In genomic region chr4:145546556-145546955, GRCh38 we compare ENCODE assay signal across 15 cellular contexts.
DNase-seq lines count a peak whose midpoint lies in the region; ATAC-seq and TF ChIP-seq lines count a peak whose summit lies in the region.
"Had no signal": no experiment of that assay in that cellular context is flagged by ENCODE, and none has a peak within 500 bp of the region (broad histone marks: within the 10 kb centered on the region; RNA-seq: fewer than 3 reads in every experiment).

No MANE protein-coding gene starts in this region.

- no peak overlapping the region for H2BK15ac ChIP-seq in H9 (ENCODE audit: low read depth, low read length)

- H3K4me2 ChIP-seq in H9 (ENCODE audit: insufficient read depth, insufficient read length, low read length): no peak overlapping the region

- no peak overlapping the region for H3K4me3 Mint-ChIP-seq in H9
- H3K4me3 Mint-ChIP-seq: activated naive CD8-positive, alpha-beta T cell; CD14-positive monocyte; type B pancreatic cell had no signal

- H3K4me3 ChIP-seq in adipocyte (ENCODE audit: low read length) (no peak overlapping the region), esophagus squamous epithelium (peak overlapping the region in 1 of 4 donors; percentile 5), stomach (no peak overlapping the region), MG63 (no peak overlapping the region)
- H3K4me3 ChIP-seq: coronary artery, Peyer's patch had no signal

- H4K5ac ChIP-seq in H9 (ENCODE audit: insufficient read length, low read depth, low read length): no peak overlapping the region

- H4K91ac ChIP-seq in H9 (ENCODE audit: insufficient read length, low read depth, low read length): no peak overlapping the region

- H3K27me3 Mint-ChIP-seq in H9 (ENCODE audit: low read depth): no peaks in the 10 kb centered on the region
- H3K27me3 Mint-ChIP-seq: type B pancreatic cell had no signal

- ATAC-seq in GM18502 (IDR thresholded peaks at IDR 0.05; ENCODE audit: poor library complexity, unreplicated experiment) (no peak), GM19467 (IDR thresholded peaks at IDR 0.05; ENCODE audit: unreplicated experiment) (no peak)

- H3K27me3 ChIP-seq in H9 (ENCODE audit: insufficient read depth, low read length): no peaks in the 10 kb centered on the region
- H3K27me3 ChIP-seq in adipocyte (replicated peaks; ENCODE audit: control insufficient read depth, insufficient read depth, low read length): no peaks in the 10 kb centered on the region
- no peaks in the 10 kb centered on the region for H3K27me3 ChIP-seq in esophagus squamous epithelium
- no peaks in the 10 kb centered on the region for H3K27me3 ChIP-seq in stomach
- H3K27me3 ChIP-seq in MG63: no peaks in the 10 kb centered on the region
- H3K27me3 ChIP-seq: Peyer's patch had no signal

- peaks cover 21% of the 10 kb centered on the region for H3K36me3 ChIP-seq in adipocyte (ENCODE audit: control insufficient read depth, insufficient read depth, low read length, severe bottlenecking)
- H3K36me3 ChIP-seq in esophagus squamous epithelium: peaks cover 0 to 47% (median 0%) of the 10 kb centered on the region in 3 donors
- peaks cover 0 to 38% (median 29%) of the 10 kb centered on the region in 4 donors for H3K36me3 ChIP-seq in stomach
- H3K36me3 ChIP-seq in MG63: no peaks in the 10 kb centered on the region

- intact Hi-C loops in esophagus squamous epithelium (cut with DNase I): loop anchor here (10.0 kb wide), 1 partner anchor 52 kb away; no protein-coding TSS in a partner anchor
- intact Hi-C loops in stomach (cut with DNase I; ENCODE audit: low total_unique reads): no loop called here

- no peak overlapping the region for H4K8ac ChIP-seq in H9 (replicated peaks; ENCODE audit: insufficient read length, low read depth, low read length)

- TF ChIP-seq CTCF in H9 (conservative IDR thresholded peaks at IDR 0.05): no peak
- TF ChIP-seq CTCF in esophagus squamous epithelium (IDR thresholded peaks at IDR 0.05): no peak
- no peak for TF ChIP-seq CTCF in stomach (IDR thresholded peaks at IDR 0.05)

- H3K27ac ChIP-seq in H9 (ENCODE audit: insufficient read length, low read depth, low read length): no peak overlapping the region
- peak overlapping the region; percentile 6 to 66 (median 46) for H3K27ac ChIP-seq in esophagus squamous epithelium
- H3K27ac ChIP-seq in stomach: peak overlapping the region in 3 of 5 donors; percentile 38 to 73 (median 55)
- H3K27ac ChIP-seq: coronary artery had no signal

- H3K18ac ChIP-seq in H9 (ENCODE audit: insufficient read length, low read depth, low read length): no peak overlapping the region

- H2BK20ac ChIP-seq in H9 (ENCODE audit: low read depth, low read length, poor library complexity, severe bottlenecking): no peak overlapping the region

- H3K4me1 ChIP-seq in H9 (ENCODE audit: insufficient read depth, low read length) (peaks cover 7% of the 10 kb centered on the region; the same call in 1 of the 2 replicates), adipocyte (ENCODE audit: control insufficient read depth, insufficient read depth, low read length) (peaks cover 13% of the 10 kb centered on the region), esophagus squamous epithelium (peaks cover 14 to 58% (median 34%) of the 10 kb centered on the region in 3 donors), stomach (peaks cover 15 to 33% (median 25%) of the 10 kb centered on the region in 4 donors)

- H3K9ac ChIP-seq in H9 (ENCODE audit: extremely low read depth, insufficient read length, low read length) (no peak overlapping the region), adipocyte (ENCODE audit: low read length) (no peak overlapping the region)

- no peak overlapping the region for H2AK5ac ChIP-seq in H9 (ENCODE audit: insufficient read length, low read length)

- H3K79me2 ChIP-seq in H9 (ENCODE audit: insufficient read depth, low read length): no peaks in the 10 kb centered on the region

- WGBS in H9 (ENCODE audit: extremely low coverage, insufficient read length, low lambda C conversion rate): no CpG with 5 or more reads among the region's 7 CpGs
- 14 to 33% methylated on average over 7 of the region's 7 CpGs for WGBS in esophagus squamous epithelium, 2 donors
- 53 to 75% (median 71%) methylated on average over 7 of the region's 7 CpGs for WGBS in stomach, 5 donors

- H3K4me1 Mint-ChIP-seq in H9: peaks cover 12 to 19% of the 10 kb centered on the region in 2 experiments

- peak overlapping the region; percentile 75 for H2BK5ac ChIP-seq in H9 (ENCODE audit: insufficient read length, low read length)

- no peak overlapping the region for H3K23ac ChIP-seq in H9 (ENCODE audit: insufficient read length, low read depth, low read length)

- no peak overlapping the region for H2BK120ac ChIP-seq in H9 (ENCODE audit: low read depth, low read length, poor library complexity, severe bottlenecking)

- no peak for TF ChIP-seq EP300 in stomach (IDR thresholded peaks at IDR 0.05)

- no peak overlapping the region for H3K56ac ChIP-seq in H9 (ENCODE audit: insufficient read length, low read depth, low read length)

- H3K4ac ChIP-seq in H9 (ENCODE audit: low read depth, low read length): no peak overlapping the region

- TF ChIP-seq POLR2A in esophagus squamous epithelium (IDR thresholded peaks at IDR 0.05): no peak
- TF ChIP-seq POLR2A in stomach (IDR thresholded peaks at IDR 0.05): no peak

- no peak overlapping the region for H3K14ac ChIP-seq in H9 (ENCODE audit: insufficient read depth, low read length)

- H3K9me3 Mint-ChIP-seq in H9: no peaks in the 10 kb centered on the region
- H3K9me3 Mint-ChIP-seq: type B pancreatic cell had no signal

- no peaks in the 10 kb centered on the region for H3K23me2 ChIP-seq in H9 (ENCODE audit: insufficient read length, low read depth, low read length, poor library complexity, severe bottlenecking)

- DNase-seq in H9 (no peak), adipocyte (ENCODE audit: low read depth) (peak; percentile 34), esophagus squamous epithelium (lab: John Stamatoyannopoulos, UW) (no peak), stomach (no peak), MG63 (no peak)
- DNase-seq: NCI-H1417 treated with DMSO at 0.1 percent for 48 hours, NCI-H510A treated with DMSO at 0.1 percent for 48 hours, Peyer's patch, T-helper 2 cell had no signal

- no peak overlapping the region for H3T11ph ChIP-seq in H9 (ENCODE audit: low read length)

- no peak overlapping the region for H2BK12ac ChIP-seq in H9 (ENCODE audit: insufficient read length, low read depth, low read length)

- no peak overlapping the region for H2AFZ ChIP-seq in H9 (ENCODE audit: low read length)

- H3K79me1 ChIP-seq in H9 (ENCODE audit: insufficient read depth, low read depth, low read length, poor library complexity, severe bottlenecking): no peaks in the 10 kb centered on the region

- peak overlapping the region in 2 of 3 experiments; percentile 24 to 84; a peak in 3 of 7 replicates for H3K27ac Mint-ChIP-seq in H9
- H3K27ac Mint-ChIP-seq: activated naive CD8-positive, alpha-beta T cell; CD14-positive monocyte had no signal

- H3K9me3 ChIP-seq in H9 (ENCODE audit: control insufficient read depth, low read depth, low read length): no peaks in the 10 kb centered on the region
- H3K9me3 ChIP-seq in adipocyte (ENCODE audit: control insufficient read depth, low read length): no peaks in the 10 kb centered on the region
- H3K9me3 ChIP-seq in esophagus squamous epithelium: no peaks in the 10 kb centered on the region
- no peaks in the 10 kb centered on the region for H3K9me3 ChIP-seq in stomach
- H3K9me3 ChIP-seq in MG63: no peaks in the 10 kb centered on the region
- H3K9me3 ChIP-seq: Peyer's patch had no signal

- peaks cover 1 to 25% (median 13%) of the 10 kb centered on the region in 3 experiments for H3K36me3 Mint-ChIP-seq in H9 (ENCODE audit: insufficient read depth in 1 of 3, low read depth in 3 of 3)
- H3K36me3 Mint-ChIP-seq: activated naive CD8-positive, alpha-beta T cell had no signal

- H4K20me1 ChIP-seq in H9 (ENCODE audit: control insufficient read depth, insufficient read depth, insufficient read length): no peaks in the 10 kb centered on the region
